Comparison of ENCODE assay signal across 8 cellular contexts in genomic region chr6:107716688-107717089, GRCh38.
DNase-seq lines count a peak whose midpoint lies in the region; ATAC-seq and TF ChIP-seq lines count a peak whose summit lies in the region.

No MANE protein-coding gene starts in this region.

- peaks cover 18% of the 10 kb centered on the region for H3K36me3 Mint-ChIP-seq in activated CD4-positive, alpha-beta memory T cell treated with anti-CD3 and anti-CD28 coated beads for 36 hours

- no peaks in the 10 kb centered on the region for H3K9me3 ChIP-seq in stomach

- 75 to 86% (median 81%) methylated on average over 8 to 9 of the region's 9 CpGs for WGBS in stomach, 5 donors

- no peak for TF ChIP-seq EP300 in stomach (IDR thresholded peaks at IDR 0.05)

- ATAC-seq in GM21447 (IDR thresholded peaks at IDR 0.05; ENCODE audit: unreplicated experiment) (peak; percentile 70), HG03457 (IDR thresholded peaks at IDR 0.05; ENCODE audit: unreplicated experiment) (no peak)

- peaks cover 3% of the 10 kb centered on the region for H3K9me3 Mint-ChIP-seq in activated CD4-positive, alpha-beta memory T cell treated with anti-CD3 and anti-CD28 coated beads for 36 hours

- H3K4me3 Mint-ChIP-seq in activated CD4-positive, alpha-beta memory T cell treated with anti-CD3 and anti-CD28 coated beads for 36 hours: peak overlapping the region; percentile 64

- H3K4me1 ChIP-seq in stomach: peaks cover 5 to 19% (median 16%) of the 10 kb centered on the region in 4 donors

- H3K4me1 Mint-ChIP-seq in activated CD4-positive, alpha-beta memory T cell treated with anti-CD3 and anti-CD28 coated beads for 36 hours (ENCODE audit: low read depth): peaks cover 70% of the 10 kb centered on the region

- H3K27me3 Mint-ChIP-seq in activated CD4-positive, alpha-beta memory T cell treated with anti-CD3 and anti-CD28 coated beads for 36 hours: no peaks in the 10 kb centered on the region

- POLR2A ChIA-PET in activated CD4-positive, alpha-beta memory T cell treated with anti-CD3 and anti-CD28 coated beads for 36 hours (lab: Charles Lee): no interaction called here

- peaks cover 0 to 17% (median 0%) of the 10 kb centered on the region in 3 donors for H3K27me3 ChIP-seq in stomach

- DNase-seq in Ammon's horn (ENCODE audit: low spot score): peak; percentile 35
- peak; percentile 58 for DNase-seq in NCI-H2171 (lab: John Stamatoyannopoulos, UW)
- DNase-seq in activated CD4-positive, alpha-beta memory T cell treated with anti-CD3 and anti-CD28 coated beads for 36 hours: peak; percentile 86
- DNase-seq in germinal center (ENCODE audit: low spot score): peak; percentile 70
- peak; percentile 36 to 55 for DNase-seq in stimulated activated CD8-positive, alpha-beta memory T cell treated with anti-CD3 and anti-CD28 coated beads, Interleukin-4, amount 100 ng/mL, for 4 hours (ENCODE audit: low read depth in 2 of 2, low spot score in 1 of 2)
- no peak for DNase-seq in stomach

- CTCF ChIA-PET in activated CD4-positive, alpha-beta memory T cell treated with anti-CD3 and anti-CD28 coated beads for 36 hours (lab: Charles Lee): no interaction called here

- peak overlapping the region; percentile 84 for H3K27ac Mint-ChIP-seq in activated CD4-positive, alpha-beta memory T cell treated with anti-CD3 and anti-CD28 coated beads for 36 hours

- H3K36me3 ChIP-seq in stomach: no peaks in the 10 kb centered on the region

- TF ChIP-seq CTCF in stomach (IDR thresholded peaks at IDR 0.05): no peak

- no peak overlapping the region for H3K4me3 ChIP-seq in stomach

- TF ChIP-seq POLR2A in stomach (IDR thresholded peaks at IDR 0.05): no peak

- intact Hi-C loops in activated CD4-positive, alpha-beta memory T cell treated with anti-CD3 and anti-CD28 coated beads for 36 hours (cut with micrococcal nuclease): loop anchor here (1.0 to 10.0 kb wide), 2 partner anchors 108 to 1192 kb away; partner anchors contain the start of gene SCML4
- intact Hi-C loops in stomach (cut with DNase I; ENCODE audit: low total_unique reads): no loop called here

- no peak overlapping the region for H3K27ac ChIP-seq in stomach
